ENCODE assay signal across 8 cellular contexts in genomic region chr1:157403203-157403602, GRCh38.
DNase-seq lines count a peak whose midpoint lies in the region; ATAC-seq, FAIRE-seq and TF ChIP-seq lines count a peak whose summit lies in the region.

No MANE protein-coding gene starts in this region.

- in situ Hi-C loops in K562 (cut with MboI), result no loop called here

- no peak overlapping the region for H3K4me3 ChIP-seq in K562

- H4K20me1 ChIP-seq in K562 (replicated peaks; ENCODE audit: control insufficient read depth, insufficient read depth, low read length), result no peaks in the 10 kb centered on the region

- H2AFZ ChIP-seq in K562 (ENCODE audit: low read depth, low read length), result peak overlapping the region; percentile 83

- no peak overlapping the region for H3K27ac Mint-ChIP-seq in activated CD4-positive, alpha-beta memory T cell treated with anti-CD3 and anti-CD28 coated beads for 36 hours

- no peaks in the 10 kb centered on the region for H3K36me3 Mint-ChIP-seq in activated CD4-positive, alpha-beta memory T cell treated with anti-CD3 and anti-CD28 coated beads for 36 hours

- intact Hi-C loops in K562 (cut with micrococcal nuclease), result no loop called here
- intact Hi-C loops in activated CD4-positive, alpha-beta memory T cell treated with anti-CD3 and anti-CD28 coated beads for 36 hours (cut with micrococcal nuclease), result no loop called here

- CTCF ChIA-PET in K562 (lab: Yijun Ruan, JAX; ENCODE audit: low intra/inter-chr PET ratio), result no interaction called here
- CTCF ChIA-PET in activated CD4-positive, alpha-beta memory T cell treated with anti-CD3 and anti-CD28 coated beads for 36 hours (lab: Charles Lee), result no interaction called here

- no peak for TF ChIP-seq CTCF in K562 (IDR thresholded peaks at IDR 0.05 in 2 of 3, conservative IDR thresholded peaks at IDR 0.05 in 1 of 3; ENCODE audit: insufficient read depth in 2 of 3, low read depth in 1 of 3, low read length in 3 of 3)

- no peak for TF ChIP-seq EP300 in K562 (IDR thresholded peaks at IDR 0.05; ENCODE audit: low read length)

- H3K9ac ChIP-seq in K562 (ENCODE audit: insufficient read depth in 1 of 2, low read depth in 2 of 2, low read length in 2 of 2), result peak overlapping the region in 1 of 2 experiments; percentile 32; a peak in 1 of 4 replicates

- no peaks in the 10 kb centered on the region for H3K9me3 ChIP-seq in K562 (replicated peaks; ENCODE audit: control insufficient read depth, insufficient read depth, low read depth, low read length)

- WGBS in K562 (ENCODE audit: insufficient coverage, low coverage, missing lambda C conversion rate), result 45% methylated on average over 6 of the region's 6 CpGs

- no peak for FAIRE-seq in K562 (lab: Jason Lieb, UNC)

- H3K9me3 Mint-ChIP-seq in activated CD4-positive, alpha-beta memory T cell treated with anti-CD3 and anti-CD28 coated beads for 36 hours, result no peaks in the 10 kb centered on the region

- H3K27me3 ChIP-seq in K562 (ENCODE audit: control insufficient read depth in 2 of 2, insufficient read depth in 2 of 2, low read length in 2 of 2), result no peaks in the 10 kb centered on the region

- peaks cover 23% of the 10 kb centered on the region for H3K27me3 Mint-ChIP-seq in activated CD4-positive, alpha-beta memory T cell treated with anti-CD3 and anti-CD28 coated beads for 36 hours

- TF ChIP-seq POLR2A in K562 (conservative IDR thresholded peaks at IDR 0.05), result no peak

- H3K36me3 ChIP-seq in K562 (ENCODE audit: control insufficient read depth, insufficient read depth, low read length), result no peaks in the 10 kb centered on the region

- POLR2A ChIA-PET in K562 (lab: Yijun Ruan, JAX), result no interaction called here
- POLR2A ChIA-PET in activated CD4-positive, alpha-beta memory T cell treated with anti-CD3 and anti-CD28 coated beads for 36 hours (lab: Charles Lee), result no interaction called here

- no TSS peak for BruUV-seq in K562 (replicated peaks; lab: Mats Ljungman, UMichigan)

- H3K79me2 ChIP-seq in K562 (ENCODE audit: control insufficient read depth, insufficient read depth, low read length), result no peaks in the 10 kb centered on the region

- H3K4me3 Mint-ChIP-seq in activated CD4-positive, alpha-beta memory T cell treated with anti-CD3 and anti-CD28 coated beads for 36 hours, result no peak overlapping the region

- peaks cover 10 to 32% of the 10 kb centered on the region in 2 experiments for H3K4me1 ChIP-seq in K562 (replicated peaks in 1 of 2; ENCODE audit: control insufficient read depth in 2 of 2, insufficient read depth in 2 of 2, low read length in 2 of 2)

- TF ChIP-seq RAD21 in K562 (CRISPR knock-in tag; conservative IDR thresholded peaks at IDR 0.05 in 1 of 2, IDR thresholded peaks at IDR 0.05 in 1 of 2), result no peak

- DNase-seq in EH (ENCODE audit: low read depth), result peak; percentile 45
- peak; percentile 35 for DNase-seq in HT-29 (ENCODE audit: low spot score)
- peak in 1 of 4 experiments; percentile 24 for DNase-seq in K562 (ENCODE audit: extremely low read depth in 1 of 4, low spot score in 3 of 4)
- no peak for DNase-seq in activated CD8-positive, alpha-beta memory T cell treated with anti-CD3 and anti-CD28 coated beads for 24 hours
- DNase-seq in activated CD4-positive, alpha-beta memory T cell treated with anti-CD3 and anti-CD28 coated beads for 36 hours, result no peak

- H3K4me1 Mint-ChIP-seq in activated CD4-positive, alpha-beta memory T cell treated with anti-CD3 and anti-CD28 coated beads for 36 hours (ENCODE audit: low read depth), result no peaks in the 10 kb centered on the region

- peak overlapping the region; percentile 58; the same call in 1 of the 3 replicates for H3K27ac ChIP-seq in K562 (ENCODE audit: extremely low read depth, low read depth, low read length)

- H3K9me1 ChIP-seq in K562 (ENCODE audit: control insufficient read depth, insufficient read depth, low read length), result no peaks in the 10 kb centered on the region

- ATAC-seq in GM21423 (IDR thresholded peaks at IDR 0.05; ENCODE audit: unreplicated experiment) (peak; percentile 75), K562 (peak; percentile 46), HG02970 (IDR thresholded peaks at IDR 0.05; ENCODE audit: low FRiP score, unreplicated experiment) (no peak), HG02571 (IDR thresholded peaks at IDR 0.05; ENCODE audit: unreplicated experiment) (no peak)

- peak overlapping the region; percentile 8; the same call in 1 of the 2 replicates for H3K4me2 ChIP-seq in K562 (ENCODE audit: insufficient read depth, low read length)

TF ChIP-seq in K562, 482 proteins besides CTCF, POLR2A, EP300 and RAD21 (continues in another document):
- TF ChIP-seq ETV1 (tag; conservative IDR thresholded peaks at IDR 0.05; ENCODE audit: low read depth) (peak; percentile 68), E2F4 (CRISPR knock-in tag; IDR thresholded peaks at IDR 0.05; ENCODE audit: low read depth) (no peak), SP2 (IDR thresholded peaks at IDR 0.05; ENCODE audit: extremely low read depth, low read depth, low read length, poor library complexity, severe bottlenecking) (no peak), E2F5 (CRISPR knock-in tag; IDR thresholded peaks at IDR 0.05) (no peak), DDX20 (tag; IDR thresholded peaks at IDR 0.05; ENCODE audit: low read depth) (no peak), ZBTB40 (IDR thresholded peaks at IDR 0.05) (no peak), ZBTB40 (CRISPR knock-in tag; IDR thresholded peaks at IDR 0.05) (no peak)

Comparison
In these comparisons a context has a peak if more than half of its experiments do, and no peak if none do; other contexts are left out.
1. DNase-seq: peak in EH (single experiment) and HT-29 (single experiment); none in activated CD8-positive, alpha-beta memory T cell treated with anti-CD3 and anti-CD28 coated beads for 24 hours (single experiment) and activated CD4-positive, alpha-beta memory T cell treated with anti-CD3 and anti-CD28 coated beads for 36 hours (single experiment).
2. ATAC-seq: peak in GM21423 (single experiment) and K562 (single experiment); none in HG02970 (single experiment) and HG02571 (single experiment).